16 cellular contexts compared by ENCODE assay signal in genomic region chr18:74928194-74928968, GRCh38.
DNase-seq lines count a peak whose midpoint lies in the region; ATAC-seq and TF ChIP-seq lines count a peak whose summit lies in the region.
"Had no signal": no experiment of that assay in that cellular context is flagged by ENCODE, and none has a peak within 500 bp of the region (broad histone marks: within the 10 kb centered on the region; RNA-seq: fewer than 3 reads in every experiment).

No MANE protein-coding gene starts in this region.

- peaks cover 29 to 33% of the 10 kb centered on the region in 2 experiments for H3K4me1 Mint-ChIP-seq in H9
- H3K4me1 Mint-ChIP-seq in central memory CD8-positive, alpha-beta T cell = no peaks in the 10 kb centered on the region

- no peak for TF ChIP-seq CTCF in H9 (conservative IDR thresholded peaks at IDR 0.05)
- TF ChIP-seq CTCF in parathyroid adenoma (IDR thresholded peaks at IDR 0.05) = no peak

- H2AFZ ChIP-seq in H9 (ENCODE audit: low read length) (no peak overlapping the region), parathyroid adenoma (peak overlapping the region; percentile 84)

- no peak overlapping the region for H3K18ac ChIP-seq in H9 (ENCODE audit: insufficient read length, low read depth, low read length)

- no peak overlapping the region for H3K4ac ChIP-seq in H9 (ENCODE audit: low read depth, low read length)

- no peak overlapping the region for H3K56ac ChIP-seq in H9 (ENCODE audit: insufficient read length, low read depth, low read length)

- no peaks in the 10 kb centered on the region for H3K23me2 ChIP-seq in H9 (ENCODE audit: insufficient read length, low read depth, low read length, poor library complexity, severe bottlenecking)

- H3K9ac ChIP-seq in H9 (ENCODE audit: extremely low read depth, insufficient read length, low read length) (no peak overlapping the region), parathyroid adenoma (no peak overlapping the region)

- no peaks in the 10 kb centered on the region for H3K79me1 ChIP-seq in H9 (ENCODE audit: insufficient read depth, low read depth, low read length, poor library complexity, severe bottlenecking)

- no peak overlapping the region for H3K27ac ChIP-seq in H9 (ENCODE audit: insufficient read length, low read depth, low read length)
- H3K27ac ChIP-seq in parathyroid adenoma = peak overlapping the region; percentile 15

- no peak overlapping the region for H4K91ac ChIP-seq in H9 (ENCODE audit: insufficient read length, low read depth, low read length)

- ATAC-seq in central memory CD8-positive, alpha-beta T cell (replicated peaks; ENCODE audit: extremely low read depth, poor library complexity, severe bottlenecking) = no peak
- ATAC-seq in Right ventricle myocardium inferior = no peak

- no peak overlapping the region for H4K5ac ChIP-seq in H9 (ENCODE audit: insufficient read length, low read depth, low read length)

- H3K36me3 Mint-ChIP-seq in H9 (ENCODE audit: insufficient read depth in 1 of 3, low read depth in 3 of 3) = peaks cover 0 to 3% (median 0%) of the 10 kb centered on the region in 3 experiments; a peak in 2 of 7 replicates
- H3K36me3 Mint-ChIP-seq in central memory CD8-positive, alpha-beta T cell (ENCODE audit: insufficient read depth) = no peaks in the 10 kb centered on the region

- H3K23ac ChIP-seq in H9 (ENCODE audit: insufficient read length, low read depth, low read length) = no peak overlapping the region

- no peaks in the 10 kb centered on the region for H3K36me3 ChIP-seq in parathyroid adenoma (ENCODE audit: control insufficient read depth, insufficient read depth, low read length)
- H3K36me3 ChIP-seq: BE2C had no signal

- no peak overlapping the region for H3T11ph ChIP-seq in H9 (ENCODE audit: low read length)

- H3K27me3 Mint-ChIP-seq in H9 (ENCODE audit: low read depth) = no peaks in the 10 kb centered on the region
- no peaks in the 10 kb centered on the region for H3K27me3 Mint-ChIP-seq in central memory CD8-positive, alpha-beta T cell
- H3K27me3 Mint-ChIP-seq: CD4-positive, alpha-beta T cell had no signal

- H3K9me3 ChIP-seq in H9 (ENCODE audit: control insufficient read depth, low read depth, low read length) (no peaks in the 10 kb centered on the region), parathyroid adenoma (ENCODE audit: control insufficient read depth, low read length) (no peaks in the 10 kb centered on the region)
- H3K9me3 ChIP-seq: BE2C, Caco-2 had no signal

- peak overlapping the region in 2 of 3 experiments; percentile 66 to 76; a peak in 3 of 7 replicates for H3K27ac Mint-ChIP-seq in H9
- peak overlapping the region; percentile 7 for H3K27ac Mint-ChIP-seq in central memory CD8-positive, alpha-beta T cell (ENCODE audit: low read depth)
- H3K27ac Mint-ChIP-seq: CD4-positive, alpha-beta T cell had no signal

- H2AK5ac ChIP-seq in H9 (ENCODE audit: insufficient read length, low read length) = no peak overlapping the region

- DNase-seq in ELF-1 (ENCODE audit: low read depth, low spot score) = peak; percentile 73
- DNase-seq in H9 = no peak
- no peak for DNase-seq in central memory CD8-positive, alpha-beta T cell (ENCODE audit: low spot score in 2 of 2)
- no peak for DNase-seq in hypothalamus (lab: John Stamatoyannopoulos, UW)
- DNase-seq in retina = no peak
- no peak for DNase-seq in Right ventricle myocardium inferior (ENCODE audit: missing footprints)
- DNase-seq in NCI-H1436 (lab: John Stamatoyannopoulos, UW) = no peak
- DNase-seq: ACHN; C1 segment of cervical spinal cord; Caco-2; CD4-positive, alpha-beta T cell; GDM1; HCEC 1CT; KG1 had no signal

- no peaks in the 10 kb centered on the region for H4K20me1 ChIP-seq in H9 (ENCODE audit: control insufficient read depth, insufficient read depth, insufficient read length)

- intact Hi-C loops in Right ventricle myocardium inferior (cut with DNase I) = no loop called here

- H3K4me1 ChIP-seq in H9 (ENCODE audit: insufficient read depth, low read length) (peaks cover 3% of the 10 kb centered on the region; the same call in 1 of the 2 replicates), parathyroid adenoma (peaks cover 11% of the 10 kb centered on the region)
- H3K4me1 ChIP-seq: BE2C, Caco-2 had no signal

- H2BK5ac ChIP-seq in H9 (ENCODE audit: insufficient read length, low read length) = no peak overlapping the region

- no peak overlapping the region for H2BK20ac ChIP-seq in H9 (ENCODE audit: low read depth, low read length, poor library complexity, severe bottlenecking)

- H4K8ac ChIP-seq in H9 (replicated peaks; ENCODE audit: insufficient read length, low read depth, low read length) = no peak overlapping the region

- H3K4me3 ChIP-seq in parathyroid adenoma (ENCODE audit: low read depth, low read length) = no peak overlapping the region

- no peaks in the 10 kb centered on the region for H3K9me3 Mint-ChIP-seq in H9
- H3K9me3 Mint-ChIP-seq in central memory CD8-positive, alpha-beta T cell = no peaks in the 10 kb centered on the region
- H3K9me3 Mint-ChIP-seq: CD4-positive, alpha-beta T cell had no signal

- H3K4me3 Mint-ChIP-seq in H9 = no peak overlapping the region
- no peak overlapping the region for H3K4me3 Mint-ChIP-seq in central memory CD8-positive, alpha-beta T cell
- H3K4me3 Mint-ChIP-seq: CD4-positive, alpha-beta T cell had no signal

- no peak overlapping the region for H2BK15ac ChIP-seq in H9 (ENCODE audit: low read depth, low read length)

- no peak overlapping the region for H2BK120ac ChIP-seq in H9 (ENCODE audit: low read depth, low read length, poor library complexity, severe bottlenecking)

- no peak overlapping the region for H3K4me2 ChIP-seq in H9 (ENCODE audit: insufficient read depth, insufficient read length, low read length)
- peak overlapping the region; percentile 35 for H3K4me2 ChIP-seq in parathyroid adenoma (ENCODE audit: low read length)

- no CpG with 5 or more reads among the region's 4 CpGs for WGBS in H9 (ENCODE audit: extremely low coverage, insufficient read length, low lambda C conversion rate)

- H3K79me2 ChIP-seq in H9 (ENCODE audit: insufficient read depth, low read length) (no peaks in the 10 kb centered on the region), parathyroid adenoma (no peaks in the 10 kb centered on the region)

- H3K27me3 ChIP-seq in H9 (ENCODE audit: insufficient read depth, low read length) = no peaks in the 10 kb centered on the region
- no peaks in the 10 kb centered on the region for H3K27me3 ChIP-seq in parathyroid adenoma (ENCODE audit: control insufficient read depth, insufficient read depth, low read length)
- H3K27me3 ChIP-seq: BE2C had no signal

- H2BK12ac ChIP-seq in H9 (ENCODE audit: insufficient read length, low read depth, low read length) = no peak overlapping the region

- no peak overlapping the region for H3K14ac ChIP-seq in H9 (ENCODE audit: insufficient read depth, low read length)
